23 cellular contexts compared by ENCODE assay signal in the genomic region with DNA sequence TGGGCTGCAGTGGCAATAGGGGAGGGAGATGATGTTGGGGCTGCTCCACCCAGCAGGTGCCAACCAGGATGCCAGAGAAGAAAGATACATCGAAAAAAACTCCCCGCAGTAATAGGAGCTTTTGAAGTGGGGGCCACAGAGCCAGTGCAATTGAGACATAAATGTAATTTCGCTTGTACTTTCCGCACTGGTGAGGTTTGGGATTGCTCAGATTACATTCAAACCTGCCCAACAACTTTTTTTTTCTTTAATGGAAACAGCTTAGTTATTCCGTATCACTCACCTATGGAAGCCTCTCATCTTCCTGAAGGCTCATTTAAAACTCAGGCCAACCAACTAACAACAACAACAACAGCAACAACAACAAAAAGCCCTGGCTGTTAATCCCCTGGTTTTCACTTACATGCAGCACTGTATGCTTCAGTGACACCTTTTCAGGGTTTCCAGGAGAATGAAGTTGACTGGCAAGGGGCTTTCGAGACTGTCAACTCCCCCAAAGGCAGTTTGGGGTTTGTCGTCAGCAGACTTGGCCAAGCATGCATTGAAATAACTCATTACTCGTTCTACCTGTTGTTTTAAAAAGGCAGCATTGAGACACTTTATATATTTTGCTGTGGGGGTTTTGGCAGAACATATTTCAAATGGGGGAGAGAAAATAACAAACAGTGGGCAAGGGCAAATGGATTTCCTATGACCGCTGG.
"Had no signal": no experiment of that assay in that cellular context is flagged by ENCODE, and none has a peak within 500 bp of the region (broad histone marks: within the 10 kb centered on the region; RNA-seq: fewer than 3 reads in every experiment).

No MANE protein-coding gene starts in this region.

- H3K4me1 Mint-ChIP-seq: activated B cell treated with CpG ODN at 0.5 μM for 24 hours; activated CD8-positive, alpha-beta memory T cell treated with anti-CD3 and anti-CD28 coated beads, Interleukin-2, amount 10 ng/mL, durations not matched to agents 7 days and 5 days; activated naive CD8-positive, alpha-beta T cell treated with anti-CD3 and anti-CD28 coated beads for 36 hours had no signal

- H3K27ac Mint-ChIP-seq: activated B cell treated with CpG ODN at 0.5 μM for 24 hours; activated CD8-positive, alpha-beta memory T cell treated with anti-CD3 and anti-CD28 coated beads, Interleukin-2, amount 10 ng/mL, durations not matched to agents 7 days and 5 days; activated CD8-positive, alpha-beta T cell treated with anti-CD3 and anti-CD28 coated beads, Interleukin-2, amount 10 ng/mL, durations not matched to agents 7 days and 5 days; activated naive CD8-positive, alpha-beta T cell treated with anti-CD3 and anti-CD28 coated beads for 36 hours; effector memory CD8-positive, alpha-beta T cell; T-helper 2 cell treated with Interferon-gamma antibody and Interleukin-4, amounts not matched to agents 5 μg/mL and 100 μg/mL, for 36 hours had no signal

- H2AFZ ChIP-seq: parathyroid adenoma had no signal

- H3K4me1 ChIP-seq: adrenal gland, right atrium auricular region, spleen, uterus had no signal

- H3K4me3 Mint-ChIP-seq: activated B cell treated with CpG ODN at 0.5 μM for 24 hours; activated CD8-positive, alpha-beta memory T cell treated with anti-CD3 and anti-CD28 coated beads, Interleukin-2, amount 10 ng/mL, durations not matched to agents 7 days and 5 days; activated CD8-positive, alpha-beta T cell treated with anti-CD3 and anti-CD28 coated beads, Interleukin-2, amount 10 ng/mL, durations not matched to agents 7 days and 5 days; activated naive CD8-positive, alpha-beta T cell treated with anti-CD3 and anti-CD28 coated beads for 36 hours; brain; effector memory CD8-positive, alpha-beta T cell; nephron; T-helper 2 cell treated with Interferon-gamma antibody and Interleukin-4, amounts not matched to agents 5 μg/mL and 100 μg/mL, for 36 hours had no signal

- H3K27ac ChIP-seq: adrenal gland, parathyroid adenoma, right atrium auricular region, spleen, uterus had no signal

- H3K4me3 ChIP-seq: adrenal gland, right atrium auricular region, spleen, uterus had no signal

- H3K36me3 Mint-ChIP-seq: activated CD8-positive, alpha-beta memory T cell treated with anti-CD3 and anti-CD28 coated beads, Interleukin-2, amount 10 ng/mL, durations not matched to agents 7 days and 5 days; activated naive CD8-positive, alpha-beta T cell treated with anti-CD3 and anti-CD28 coated beads for 36 hours; brain had no signal

- H3K9ac ChIP-seq: parathyroid adenoma had no signal

- DNase-seq: activated B cell treated with CpG ODN at 0.5 μM for 24 hours; activated CD4-positive, alpha-beta T cell treated with anti-CD3 and anti-CD28 coated beads, Interleukin-2, amount 50 U/mL, for 1 hour; activated CD8-positive, alpha-beta memory T cell treated with anti-CD3 and anti-CD28 coated beads, Interleukin-2, amount 10 ng/mL, durations not matched to agents 7 days and 5 days; activated CD8-positive, alpha-beta T cell treated with anti-CD3 and anti-CD28 coated beads, Interleukin-2, amount 10 ng/mL, durations not matched to agents 7 days and 5 days; activated effector memory CD4-positive, alpha-beta T cell treated with Interleukin-2 at 50 U/mL for 16 hours; activated naive CD4-positive, alpha-beta T cell treated with Interleukin-2 at 50 U/mL for 16 hours; activated naive CD8-positive, alpha-beta T cell treated with anti-CD3 and anti-CD28 coated beads for 36 hours; adrenal gland; cortex of kidney; effector memory CD8-positive, alpha-beta T cell; kidney glomerular epithelial cell; left ventricle myocardium superior; nucleus accumbens; spleen; stimulated activated naive CD4-positive, alpha-beta T cell; T-helper 1 cell; uterus had no signal

- H3K36me3 ChIP-seq: adrenal gland, ascending aorta, right atrium auricular region, spleen, uterus had no signal

- H3K79me2 ChIP-seq: parathyroid adenoma had no signal

- H3K27me3 Mint-ChIP-seq: activated CD8-positive, alpha-beta memory T cell treated with anti-CD3 and anti-CD28 coated beads, Interleukin-2, amount 10 ng/mL, durations not matched to agents 7 days and 5 days; effector memory CD8-positive, alpha-beta T cell had no signal

- H3K9me3 Mint-ChIP-seq: activated B cell treated with CpG ODN at 0.5 μM for 24 hours; activated naive CD8-positive, alpha-beta T cell treated with anti-CD3 and anti-CD28 coated beads for 36 hours; effector memory CD8-positive, alpha-beta T cell; nephron; T-helper 2 cell treated with Interferon-gamma antibody and Interleukin-4, amounts not matched to agents 5 μg/mL and 100 μg/mL, for 36 hours had no signal

- H3K9me3 ChIP-seq: adrenal gland, ascending aorta, right atrium auricular region, spleen, uterus had no signal

- ATAC-seq: activated CD8-positive, alpha-beta memory T cell treated with anti-CD3 and anti-CD28 coated beads, Interleukin-2, amount 10 ng/mL, durations not matched to agents 7 days and 5 days; activated CD8-positive, alpha-beta T cell treated with anti-CD3 and anti-CD28 coated beads, Interleukin-2, amount 10 ng/mL, durations not matched to agents 7 days and 5 days; effector memory CD8-positive, alpha-beta T cell; left ventricle myocardium superior had no signal

- H3K27me3 ChIP-seq: adrenal gland, ascending aorta, right atrium auricular region, spleen, uterus had no signal
